Comparison of ENCODE assay signal across 13 cellular contexts in genomic region chr2:8628179-8628869, GRCh38. TPM values are rescaled to one million over a fixed set of nuclear protein-coding genes. Genes with fewer than 3 reads are reported as not detected.
A peak's percentile ranks its signal among the peaks of the same experiment; 100 is the strongest.
DNase-seq lines count a peak whose midpoint lies in the region; ATAC-seq and TF ChIP-seq lines count a peak whose summit lies in the region.
"Had no signal": no experiment of that assay in that cellular context is flagged by ENCODE, and none has a peak within 500 bp of the region (broad histone marks: within the 10 kb centered on the region; RNA-seq: fewer than 3 reads in every experiment).

No MANE protein-coding gene starts in this region.

- peak; percentile 27 for ATAC-seq in GM21529 (IDR thresholded peaks at IDR 0.05; ENCODE audit: unreplicated experiment)
- ATAC-seq in WTC11 = peak; percentile 67
- no peak for ATAC-seq in GM19035 (IDR thresholded peaks at IDR 0.05; ENCODE audit: unreplicated experiment)

- H3F3A ChIP-seq in DOHH2 (ENCODE audit: control insufficient read depth, insufficient read depth) = peaks cover 10% of the 10 kb centered on the region
- no peaks in the 10 kb centered on the region for H3F3A ChIP-seq in neural progenitor cell (ENCODE audit: low read depth)

- H3K27ac Mint-ChIP-seq in WTC11 (no peak overlapping the region), neural progenitor cell (peak overlapping the region; percentile 76)
- H3K27ac Mint-ChIP-seq: CD4-positive, CD25-positive, alpha-beta regulatory T cell had no signal

- H3K27ac ChIP-seq in DOHH2 (ENCODE audit: low read depth, low read length) = peak overlapping the region; percentile 51
- no peak overlapping the region for H3K27ac ChIP-seq in neural progenitor cell
- H3K27ac ChIP-seq in caudate nucleus (ENCODE audit: low read depth, low read length) = no peak overlapping the region
- no peak overlapping the region for H3K27ac ChIP-seq in SJCRH30
- H3K27ac ChIP-seq: ascending aorta had no signal

- H3K27me3 Mint-ChIP-seq in WTC11 (ENCODE audit: low read depth) (peaks cover 2% of the 10 kb centered on the region; the same call in 1 of the 2 replicates), neural progenitor cell (ENCODE audit: insufficient read depth, low read depth) (peaks cover 9% of the 10 kb centered on the region)

- H3K9me3 Mint-ChIP-seq in WTC11 (no peaks in the 10 kb centered on the region), neural progenitor cell (no peaks in the 10 kb centered on the region)
- H3K9me3 Mint-ChIP-seq: CD4-positive, CD25-positive, alpha-beta regulatory T cell had no signal

- H3K36me3 ChIP-seq in DOHH2 (ENCODE audit: control insufficient read depth, low read length) (no peaks in the 10 kb centered on the region), neural progenitor cell (no peaks in the 10 kb centered on the region), SJCRH30 (no peaks in the 10 kb centered on the region)
- H3K36me3 ChIP-seq: ascending aorta, Peyer's patch, vagina had no signal

- DNase-seq in WTC11 (ENCODE audit: low spot score) = no peak
- no peak for DNase-seq in neural progenitor cell (ENCODE audit: low spot score)
- no peak for DNase-seq in caudate nucleus (lab: John Stamatoyannopoulos, UW)
- DNase-seq in hippocampal formation (lab: John Stamatoyannopoulos, UW) = no peak
- no peak for DNase-seq in SJCRH30
- DNase-seq: CD4-positive, CD25-positive, alpha-beta regulatory T cell; NCI-H187 treated with DMSO at 0.1 percent for 48 hours had no signal

- H3K9me3 ChIP-seq in DOHH2 (ENCODE audit: control insufficient read depth, insufficient read depth, low read length) (no peaks in the 10 kb centered on the region), neural progenitor cell (ENCODE audit: low read depth) (no peaks in the 10 kb centered on the region), SJCRH30 (replicated peaks) (no peaks in the 10 kb centered on the region)
- H3K9me3 ChIP-seq: ascending aorta, Peyer's patch, vagina had no signal

- H3K79me2 ChIP-seq in DOHH2 (ENCODE audit: control insufficient read depth, low read length) = peaks cover 7% of the 10 kb centered on the region; the same call in 1 of the 2 replicates
- no peaks in the 10 kb centered on the region for H3K79me2 ChIP-seq in neural progenitor cell (ENCODE audit: low read depth)

- CTCF ChIA-PET in WTC11 (lab: Charles Lee) = interaction anchor here (1.0 kb wide), 1 partner anchor 44 kb away, joined by 3 read pairs; no protein-coding TSS in a partner anchor

- peaks cover 59% of the 10 kb centered on the region for H3K4me1 ChIP-seq in DOHH2 (ENCODE audit: control insufficient read depth, low read length)
- no peaks in the 10 kb centered on the region for H3K4me1 ChIP-seq in neural progenitor cell
- no peaks in the 10 kb centered on the region for H3K4me1 ChIP-seq in SJCRH30
- H3K4me1 ChIP-seq: ascending aorta, vagina had no signal

- H2AFZ ChIP-seq in neural progenitor cell (replicated peaks) = no peak overlapping the region

- no peak overlapping the region for H3K4me3 Mint-ChIP-seq in WTC11
- H3K4me3 Mint-ChIP-seq in neural progenitor cell = no peak overlapping the region
- H3K4me3 Mint-ChIP-seq: CD4-positive, CD25-positive, alpha-beta regulatory T cell had no signal

- H3K4me1 Mint-ChIP-seq in WTC11 (peaks cover 8% of the 10 kb centered on the region), neural progenitor cell (peaks cover 41% of the 10 kb centered on the region)

- H3K27me3 ChIP-seq in DOHH2 (ENCODE audit: control insufficient read depth, low read length) (no peaks in the 10 kb centered on the region), neural progenitor cell (no peaks in the 10 kb centered on the region), SJCRH30 (peaks cover 10% of the 10 kb centered on the region; the same call in 1 of the 2 replicates)
- H3K27me3 ChIP-seq: ascending aorta, Peyer's patch, vagina had no signal

- H3K4me3 ChIP-seq in DOHH2 (ENCODE audit: low read length) (peak overlapping the region; percentile 46), neural progenitor cell (no peak overlapping the region), SJCRH30 (no peak overlapping the region)
- H3K4me3 ChIP-seq: ascending aorta, vagina had no signal

- POLR2A ChIA-PET in WTC11 (lab: Charles Lee) = interaction anchor here (1.2 kb wide), 1 partner anchor 54 kb away, joined by 4 read pairs; the partner anchor contains the start of gene ID2

- H4K20me1 ChIP-seq in DOHH2 (ENCODE audit: control insufficient read depth, insufficient read depth, low read depth, low read length) (no peaks in the 10 kb centered on the region), neural progenitor cell (ENCODE audit: low read depth) (no peaks in the 10 kb centered on the region)

- no peak overlapping the region for H3K9ac ChIP-seq in neural progenitor cell

- H3K9me2 ChIP-seq in DOHH2 (replicated peaks; ENCODE audit: control insufficient read depth, low read length) = no peaks in the 10 kb centered on the region

- H3K36me3 Mint-ChIP-seq in WTC11 (no peaks in the 10 kb centered on the region), neural progenitor cell (no peaks in the 10 kb centered on the region)
- H3K36me3 Mint-ChIP-seq: CD4-positive, CD25-positive, alpha-beta regulatory T cell had no signal

- TF ChIP-seq CTCF in DOHH2 (IDR thresholded peaks at IDR 0.05; ENCODE audit: low read depth, low read length, poor library complexity, severe bottlenecking) = peak; percentile 74
- TF ChIP-seq CTCF in WTC11 (IDR thresholded peaks at IDR 0.05) = no peak
- no peak for TF ChIP-seq CTCF in neural progenitor cell (IDR thresholded peaks at IDR 0.05)

- H3K4me2 ChIP-seq in DOHH2 (ENCODE audit: low read length) (peak overlapping the region; percentile 64), neural progenitor cell (no peak overlapping the region)

TF ChIP-seq in WTC11, 78 proteins besides CTCF, POLR2A, EP300 and RAD21:
- no peak for TF ChIP-seq RELA (CRISPR knock-in tag; IDR thresholded peaks at IDR 0.05; ENCODE audit: borderline replicate concordance)
- no peak for TF ChIP-seq HMGA2 (CRISPR knock-in tag; IDR thresholded peaks at IDR 0.05)

RNA-seq across cellular contexts. Expression of gene ID2, which starts 53.5 kb away (rescaled TPM):
- total RNA-seq in WTC11 (2021) (38.6 to 55.0 TPM (median 47.0 TPM) in 3 replicates), neural progenitor cell (ENCODE audit: low replicate concordance) (140 and 224 TPM in 2 replicates)
- 15.8 and 17.6 TPM in 2 replicates for total RNA-seq in SJCRH30 (2014; rRNA removed; shearing (Covaris generic))
